9 cellular contexts compared by ENCODE assay signal in genomic region chrX:2703991-2704369, GRCh38. TPM values are rescaled to one million over a fixed set of nuclear protein-coding genes. Genes with fewer than 3 reads are reported as not detected.
DNase-seq lines count a peak whose midpoint lies in the region; ATAC-seq and TF ChIP-seq lines count a peak whose summit lies in the region.
"Had no signal": no experiment of that assay in that cellular context is flagged by ENCODE, and none has a peak within 500 bp of the region (broad histone marks: within the 10 kb centered on the region; RNA-seq: fewer than 3 reads in every experiment).

No MANE protein-coding gene starts in this region.

- POLR2A ChIA-PET in BJ (lab: Charles Lee): no interaction called here
- POLR2A ChIA-PET in WTC11 (lab: Charles Lee): no interaction called here

- peaks cover 8% of the 10 kb centered on the region for H3K36me3 ChIP-seq in BJ (ENCODE audit: control insufficient read depth, insufficient read depth, low read length)
- H3K36me3 ChIP-seq in neural progenitor cell: no peaks in the 10 kb centered on the region

- ATAC-seq in WTC11 (no peak), GM18519 (IDR thresholded peaks at IDR 0.05; ENCODE audit: low FRiP score, unreplicated experiment) (no peak), GM21529 (IDR thresholded peaks at IDR 0.05; ENCODE audit: unreplicated experiment) (no peak)

- H3K36me3 Mint-ChIP-seq in WTC11 (peaks cover 6% of the 10 kb centered on the region; the same call in 1 of the 2 replicates), neural progenitor cell (peaks cover 13% of the 10 kb centered on the region)

- H3K4me1 Mint-ChIP-seq in WTC11: peaks cover 53% of the 10 kb centered on the region
- peaks cover 62% of the 10 kb centered on the region for H3K4me1 Mint-ChIP-seq in neural progenitor cell

- H3K27ac Mint-ChIP-seq in WTC11: peak overlapping the region; percentile 40; the same call in 1 of the 2 replicates
- peak overlapping the region; percentile 82 for H3K27ac Mint-ChIP-seq in neural progenitor cell

- no peak overlapping the region for H3K9ac ChIP-seq in neural progenitor cell

- H3K4me2 ChIP-seq in neural progenitor cell: no peak overlapping the region

- CTCF ChIA-PET in BJ (lab: Yijun Ruan, JAX): no interaction called here
- CTCF ChIA-PET in WTC11 (lab: Charles Lee): no interaction called here

- H3K27ac ChIP-seq in neural progenitor cell: no peak overlapping the region

- H3K4me3 ChIP-seq in BJ (ENCODE audit: low read depth, low read length) (no peak overlapping the region), neural progenitor cell (no peak overlapping the region)

- TF ChIP-seq CTCF in BJ (IDR thresholded peaks at IDR 0.05; ENCODE audit: insufficient read depth, low read depth, low read length): peak; percentile 61
- TF ChIP-seq CTCF in WTC11 (IDR thresholded peaks at IDR 0.05): no peak
- TF ChIP-seq CTCF in neural progenitor cell (IDR thresholded peaks at IDR 0.05): no peak

- H3K9me3 ChIP-seq in neural progenitor cell (ENCODE audit: low read depth): no peaks in the 10 kb centered on the region

- H3K4me1 ChIP-seq in neural progenitor cell: peaks cover 8% of the 10 kb centered on the region

- no peaks in the 10 kb centered on the region for H3K27me3 Mint-ChIP-seq in WTC11 (ENCODE audit: low read depth)
- H3K27me3 Mint-ChIP-seq in neural progenitor cell (ENCODE audit: insufficient read depth, low read depth): peaks cover 11% of the 10 kb centered on the region

- H3K4me3 Mint-ChIP-seq in WTC11 (no peak overlapping the region), neural progenitor cell (no peak overlapping the region)

- H2AFZ ChIP-seq in neural progenitor cell (replicated peaks): no peak overlapping the region

- DNase-seq in BJ (ENCODE audit: low read depth) (no peak), WTC11 (ENCODE audit: low spot score) (no peak), fibroblast of gingiva (ENCODE audit: low read depth) (peak; percentile 77), neural progenitor cell (ENCODE audit: low spot score) (no peak), COLO829 (ENCODE audit: low spot score) (no peak), kidney tubule cell (ENCODE audit: low spot score) (no peak)
- DNase-seq: NCI-H345 had no signal

- no peaks in the 10 kb centered on the region for H4K20me1 ChIP-seq in neural progenitor cell (ENCODE audit: low read depth)

- H3K27me3 ChIP-seq in BJ (ENCODE audit: control insufficient read depth, insufficient read depth, low read length) (no peaks in the 10 kb centered on the region), neural progenitor cell (no peaks in the 10 kb centered on the region)

- H3K9me3 Mint-ChIP-seq in WTC11 (peaks cover 10% of the 10 kb centered on the region), neural progenitor cell (no peaks in the 10 kb centered on the region)

- peaks cover 4% of the 10 kb centered on the region for H3F3A ChIP-seq in neural progenitor cell (ENCODE audit: low read depth)

- H3K79me2 ChIP-seq in neural progenitor cell (ENCODE audit: low read depth): peaks cover 7% of the 10 kb centered on the region

TF ChIP-seq in WTC11, 78 proteins besides CTCF, POLR2A, EP300 and RAD21 (continues in another document):
- TF ChIP-seq ZNF532 (CRISPR knock-in tag; IDR thresholded peaks at IDR 0.05; ENCODE audit: borderline replicate concordance) (no peak), ATF2 (CRISPR knock-in tag; IDR thresholded peaks at IDR 0.05; ENCODE audit: borderline replicate concordance, low read depth) (no peak), ZBTB43 (CRISPR knock-in tag; IDR thresholded peaks at IDR 0.05) (no peak), TEAD4 (CRISPR knock-in tag; IDR thresholded peaks at IDR 0.05) (no peak), KAT7 (CRISPR knock-in tag; IDR thresholded peaks at IDR 0.05; ENCODE audit: borderline replicate concordance) (no peak), ZNF232 (CRISPR knock-in tag; IDR thresholded peaks at IDR 0.05) (no peak), ZNF416 (CRISPR knock-in tag; IDR thresholded peaks at IDR 0.05) (no peak), ZSCAN18 (CRISPR knock-in tag; IDR thresholded peaks at IDR 0.05) (no peak), ZNF263 (CRISPR knock-in tag; IDR thresholded peaks at IDR 0.05; ENCODE audit: low read depth) (no peak), FOXP4 (CRISPR knock-in tag; IDR thresholded peaks at IDR 0.05) (no peak)

RNA-seq across cellular contexts. Expression of gene CD99, which starts 12.9 kb away (rescaled TPM):
- polyA plus RNA-seq in BJ (2011; rRNA removed): 434 and 479 TPM in 2 replicates
- polyA minus RNA-seq in BJ (2011; rRNA and poly(A)+ RNA removed): 106 and 154 TPM in 2 replicates
- total RNA-seq in WTC11 (2021): 72.1 to 77.9 TPM (median 73.6 TPM) in 3 replicates
- 70.4 and 81.8 TPM in 2 replicates for total RNA-seq in neural progenitor cell (ENCODE audit: low replicate concordance)

RNA-seq across cellular contexts. Expression of gene XG, which starts 47.9 kb away (rescaled TPM):
- polyA plus RNA-seq in BJ (2011; rRNA removed): 0.06 and 0.22 TPM in 2 replicates
- polyA minus RNA-seq in BJ (2011; rRNA and poly(A)+ RNA removed): not detected in 2 replicates
- total RNA-seq in WTC11 (2021) (0.78 to 1.0 TPM (median 1.0 TPM) in 3 replicates), neural progenitor cell (ENCODE audit: low replicate concordance) (not detected in 2 replicates)
